In genomic region chr3:11415099-11415498, GRCh38 we compare ENCODE assay signal across 24 cellular contexts.
DNase-seq lines count a peak whose midpoint lies in the region; ATAC-seq, FAIRE-seq and TF ChIP-seq lines count a peak whose summit lies in the region.
"Had no signal": no experiment of that assay in that cellular context is flagged by ENCODE, and none has a peak within 500 bp of the region (broad histone marks: within the 10 kb centered on the region; RNA-seq: fewer than 3 reads in every experiment).

No MANE protein-coding gene starts in this region.

- DNase-seq in amniotic epithelial cell (ENCODE audit: low read depth) (peak; percentile 74), fibroblast of mammary gland (ENCODE audit: low read depth) (peak; percentile 52), skeletal muscle cell (ENCODE audit: low read depth) (peak; percentile 19), RCC 7860 (ENCODE audit: low spot score) (no peak), kidney glomerular epithelial cell (lab: John Stamatoyannopoulos, UW) (no peak), mucosa of descending colon (no peak)
- DNase-seq: AML-193; CD4-positive, alpha-beta T cell; DMS53; GOT3; NCI-H1092; NCI-H1417 treated with DMSO at 0.1 percent for 48 hours; NCI-H1694 treated with DMSO at 0.1 percent for 48 hours; NCI-H2081; NCI-H2227 treated with DMSO at 0.1 percent for 48 hours; NCI-H526 treated with DMSO at 0.1 percent for 48 hours; PC-9; RPMI8226; SHP77 had no signal

- 0 out of 2 replicates have a peak overlapping the region, but pooled peaks have one; percentile 18 for H3K27ac ChIP-seq in ACC112 (ENCODE audit: low read depth, low read length)
- H3K27ac ChIP-seq: BLaER1 treated with 17β-estradiol and CSF1 and Interleukin-3, amounts not matched to agents 10 nM and 100 nM; KMS-11; PC-9 had no signal

- intact Hi-C loops in mucosa of descending colon (cut with DNase I, micrococcal nuclease) = no loop called here

- H3K36me3 ChIP-seq in ACC112 (ENCODE audit: insufficient read depth, low read length) = 0 out of 2 replicates have a peak, but pooled peaks cover 15% of the 10 kb centered on the region
- no peaks in the 10 kb centered on the region for H3K36me3 ChIP-seq in mucosa of descending colon (ENCODE audit: low read depth)

- H2AFZ ChIP-seq in ACC112 (ENCODE audit: low read length, unreplicated experiment) = no peak overlapping the region
- H2AFZ ChIP-seq: PC-9 had no signal

- FAIRE-seq in RCC 7860 (lab: Jason Lieb, UNC) = no peak
- FAIRE-seq: GM18507 had no signal

- peaks cover 4% of the 10 kb centered on the region for H3K79me2 ChIP-seq in ACC112 (ENCODE audit: control insufficient read depth, insufficient read depth, low read length, unreplicated experiment)

- no peaks in the 10 kb centered on the region for H3K27me3 ChIP-seq in ACC112 (ENCODE audit: insufficient read depth, low read length)
- H3K27me3 ChIP-seq: BLaER1 treated with 17β-estradiol and CSF1 and Interleukin-3, amounts not matched to agents 10 nM and 100 nM had no signal

- ATAC-seq in mucosa of descending colon = no peak
- ATAC-seq: HCT116 had no signal

- TF ChIP-seq CTCF in fibroblast of mammary gland (conservative IDR thresholded peaks at IDR 0.05; ENCODE audit: control insufficient read depth, insufficient read depth, low read depth, low read length) (no peak), mucosa of descending colon (IDR thresholded peaks at IDR 0.05) (no peak)

- H3K4me1 ChIP-seq in ACC112 (ENCODE audit: control insufficient read depth, insufficient read depth, low read length, unreplicated experiment) (no peaks in the 10 kb centered on the region), mucosa of descending colon (ENCODE audit: low read depth) (no peaks in the 10 kb centered on the region)
- H3K4me1 ChIP-seq: BLaER1 treated with 17β-estradiol and CSF1 and Interleukin-3, amounts not matched to agents 10 nM and 100 nM had no signal

- H3K4me3 ChIP-seq in ACC112 (ENCODE audit: low read depth, low read length) (no peak overlapping the region), fibroblast of mammary gland (ENCODE audit: control insufficient read depth, low read depth, low read length) (no peak overlapping the region), skeletal muscle cell (ENCODE audit: low read depth, low read length) (no peak overlapping the region), mucosa of descending colon (no peak overlapping the region)
- H3K4me3 ChIP-seq: BLaER1 treated with 17β-estradiol and CSF1 and Interleukin-3, amounts not matched to agents 10 nM and 100 nM; PC-9 had no signal

- peaks cover 11% of the 10 kb centered on the region for H3K9me3 ChIP-seq in mucosa of descending colon

Comparison
In these comparisons a context has a peak if more than half of its experiments do, and no peak if none do; other contexts are left out.
1. DNase-seq: peak in amniotic epithelial cell (single experiment), fibroblast of mammary gland (single experiment) and skeletal muscle cell (single experiment); none in RCC 7860 (single experiment), kidney glomerular epithelial cell (single experiment) and mucosa of descending colon (0 of 3).